Comparison of ENCODE assay signal across 23 cellular contexts in genomic region chr14:80965041-80965440, GRCh38. TPM values are rescaled to one million over a fixed set of nuclear protein-coding genes. Genes with fewer than 3 reads are reported as not detected.
DNase-seq lines count a peak whose midpoint lies in the region; ATAC-seq and TF ChIP-seq lines count a peak whose summit lies in the region.
"Had no signal": no experiment of that assay in that cellular context is flagged by ENCODE, and none has a peak within 500 bp of the region (broad histone marks: within the 10 kb centered on the region; RNA-seq: fewer than 3 reads in every experiment).

No MANE protein-coding gene starts in this region.

- no peak overlapping the region for H3K4me3 ChIP-seq in epithelial cell of esophagus (ENCODE audit: low read length)
- H3K4me3 ChIP-seq in thyroid gland (replicated peaks in 1 of 3) = no peak overlapping the region
- H3K4me3 ChIP-seq: BLaER1 had no signal

- no peaks in the 10 kb centered on the region for H3K36me3 ChIP-seq in thyroid gland
- H3K36me3 ChIP-seq: BLaER1 had no signal

- H3K27me3 Mint-ChIP-seq in stimulated activated naive CD8-positive, alpha-beta T cell treated with anti-CD3 and anti-CD28 coated beads, Interleukin-15, amount 100 ng/mL, for 72 hours = peaks cover 19% of the 10 kb centered on the region

- TF ChIP-seq CTCF in epithelial cell of esophagus (IDR thresholded peaks at IDR 0.05; ENCODE audit: insufficient read depth, low read depth, low read length, missing control alignments) = no peak
- no peak for TF ChIP-seq CTCF in thyroid gland (IDR thresholded peaks at IDR 0.05)

- 41% methylated on average over 5 of the region's 5 CpGs for WGBS in thyroid gland, 2 donors

- no peak overlapping the region for H3K27ac Mint-ChIP-seq in stimulated activated naive CD8-positive, alpha-beta T cell treated with anti-CD3 and anti-CD28 coated beads, Interleukin-15, amount 100 ng/mL, for 72 hours

- DNase-seq in NCI-H748 (lab: John Stamatoyannopoulos, UW; ENCODE audit: unreplicated experiment) (peak; percentile 46), NCI-H748 treated with DMSO at 0.1 percent for 48 hours (lab: John Stamatoyannopoulos, UW) (no peak), LoVo (ENCODE audit: low spot score) (peak; percentile 62), epithelial cell of esophagus (ENCODE audit: low read depth) (peak; percentile 47), thyroid gland (peak; percentile 60), SKM-1 treated with dmso at 0.1 percent for 144 hours (lab: John Stamatoyannopoulos, UW; ENCODE audit: unreplicated experiment) (no peak)
- DNase-seq in stimulated activated naive CD8-positive, alpha-beta T cell treated with anti-CD3 and anti-CD28 coated beads, Interleukin-15, amount 100 ng/mL, for 72 hours = no peak
- DNase-seq: CD4-positive, CD25-positive, alpha-beta regulatory T cell; GF-D8; H7; IMR-90; KG1; NCI-H1092; NCI-H1417 treated with DMSO at 0.1 percent for 48 hours; NCI-H187 treated with DMSO at 0.1 percent for 48 hours; NCI-H2171 treated with DMSO at 0.1 percent for 48 hours; NCI-H345; NCI-H510A treated with DMSO at 0.1 percent for 48 hours; SHP77 treated with DMSO at 0.1 percent for 48 hours had no signal

- H3K4me1 ChIP-seq in thyroid gland = peaks cover 45% of the 10 kb centered on the region in 2 donors

- no peaks in the 10 kb centered on the region for H3K9me3 Mint-ChIP-seq in stimulated activated naive CD8-positive, alpha-beta T cell treated with anti-CD3 and anti-CD28 coated beads, Interleukin-15, amount 100 ng/mL, for 72 hours

- ATAC-seq in stimulated activated naive CD8-positive, alpha-beta T cell treated with anti-CD3 and anti-CD28 coated beads, Interleukin-15, amount 100 ng/mL, for 72 hours = no peak
- ATAC-seq in HG03095 (IDR thresholded peaks at IDR 0.05; ENCODE audit: unreplicated experiment) = no peak
- ATAC-seq: Panc1 had no signal

- H3K9me3 ChIP-seq in thyroid gland = no peaks in the 10 kb centered on the region
- H3K9me3 ChIP-seq: BLaER1 had no signal

- H3K27ac ChIP-seq in thyroid gland = peak overlapping the region; percentile 78 to 95 (median 87)
- H3K27ac ChIP-seq: BLaER1 had no signal

- H3K27me3 ChIP-seq in thyroid gland = no peaks in the 10 kb centered on the region
- H3K27me3 ChIP-seq: BLaER1 had no signal

- intact Hi-C loops in thyroid gland (cut with DNase I) = no loop called here

- H3K4me3 Mint-ChIP-seq in stimulated activated naive CD8-positive, alpha-beta T cell treated with anti-CD3 and anti-CD28 coated beads, Interleukin-15, amount 100 ng/mL, for 72 hours = no peak overlapping the region
- H3K4me3 Mint-ChIP-seq: CD4-positive, CD25-positive, alpha-beta regulatory T cell had no signal

- peaks cover 5% of the 10 kb centered on the region for H3K4me1 Mint-ChIP-seq in stimulated activated naive CD8-positive, alpha-beta T cell treated with anti-CD3 and anti-CD28 coated beads, Interleukin-15, amount 100 ng/mL, for 72 hours

- TF ChIP-seq POLR2A in thyroid gland (IDR thresholded peaks at IDR 0.05) = peak in 1 of 2 donors; percentile 72

RNA-seq across cellular contexts. Expression of gene TSHR, which starts 9.6 kb away (rescaled TPM):
- 100 to 1,000 TPM; 551 to 711 (median 608) TPM for total RNA-seq in thyroid gland
- total RNA-seq: A172, H7, IMR-90 had no signal

RNA-seq across cellular contexts. Expression of gene CEP128, which starts 23.5 kb away (rescaled TPM):
- 10 to 100 TPM; 13.9 to 18.1 (median 16.0) TPM for total RNA-seq in thyroid gland

Comparison
In these comparisons a context has a peak if more than half of its experiments do, and no peak if none do; other contexts are left out.
1. DNase-seq: peak in NCI-H748 (single experiment), LoVo (single experiment), epithelial cell of esophagus (single experiment) and thyroid gland (2 of 2); none in NCI-H748 treated with DMSO at 0.1 percent for 48 hours (single experiment), stimulated activated naive CD8-positive, alpha-beta T cell treated with anti-CD3 and anti-CD28 coated beads, Interleukin-15, amount 100 ng/mL, for 72 hours (0 of 2) and SKM-1 treated with dmso at 0.1 percent for 144 hours (single experiment).